ENCODE assay signal across 8 cellular contexts in genomic region chr15:66566963-66567531, GRCh38. TPM values are rescaled to one million over a fixed set of nuclear protein-coding genes. Genes with fewer than 3 reads are reported as not detected.
DNase-seq lines count a peak whose midpoint lies in the region; ATAC-seq and TF ChIP-seq lines count a peak whose summit lies in the region.

No MANE protein-coding gene starts in this region.

- TF ChIP-seq CTCF in Peyer's patch (IDR thresholded peaks at IDR 0.05) = peak in 5 of 6 experiments; percentile 35 to 68 (median 55)
- TF ChIP-seq CTCF in foreskin fibroblast (IDR thresholded peaks at IDR 0.05; ENCODE audit: low read depth, low read length) = peak; percentile 70
- TF ChIP-seq CTCF in osteocyte (IDR thresholded peaks at IDR 0.05) = peak; percentile 79

- no peaks in the 10 kb centered on the region for H3K36me3 ChIP-seq in Peyer's patch

- H3K4me1 ChIP-seq in Peyer's patch = no peaks in the 10 kb centered on the region

- H3K27ac ChIP-seq in Peyer's patch = no peak overlapping the region

- ATAC-seq in GM21367 (IDR thresholded peaks at IDR 0.05; ENCODE audit: unreplicated experiment) (no peak), GM21515 (IDR thresholded peaks at IDR 0.05; ENCODE audit: unreplicated experiment) (no peak)

- no peaks in the 10 kb centered on the region for H3K36me3 Mint-ChIP-seq in osteocyte (ENCODE audit: unreplicated experiment)

- DNase-seq in DMS53 treated with DMSO at 0.1 percent for 48 hours (lab: John Stamatoyannopoulos, UW; ENCODE audit: unreplicated experiment) (peak; percentile 74), Peyer's patch (peak in 2 of 3 donors; percentile 51 to 75), activated T-helper 1 cell treated with Interleukin-2 at 50 U/mL for 16 hours (ENCODE audit: low read depth) (peak; percentile 9), foreskin fibroblast (peak; percentile 35 to 83), osteocyte (ENCODE audit: extremely low spot score, unreplicated experiment) (no peak)
- peak; percentile 59 for DNase-seq in Jurkat, Clone E6-1 (ENCODE audit: low read depth, low spot score)

- H3K9me3 Mint-ChIP-seq in osteocyte (ENCODE audit: unreplicated experiment) = no peaks in the 10 kb centered on the region

- no peak overlapping the region for H3K4me3 Mint-ChIP-seq in osteocyte (ENCODE audit: unreplicated experiment)

- H3K27ac Mint-ChIP-seq in osteocyte (ENCODE audit: unreplicated experiment) = peak overlapping the region; percentile 72

- no peaks in the 10 kb centered on the region for H3K27me3 Mint-ChIP-seq in osteocyte (ENCODE audit: unreplicated experiment)

- no peak overlapping the region for H3K4me3 ChIP-seq in Jurkat, Clone E6-1 (ENCODE audit: low read length)
- H3K4me3 ChIP-seq in Peyer's patch (no peak overlapping the region), foreskin fibroblast (ENCODE audit: low read depth in 1 of 2, low read length in 2 of 2) (no peak overlapping the region)

- no peak for TF ChIP-seq POLR2A in Peyer's patch (IDR thresholded peaks at IDR 0.05)

- H3K4me1 Mint-ChIP-seq in osteocyte (ENCODE audit: unreplicated experiment) = peaks cover 17% of the 10 kb centered on the region

- no peaks in the 10 kb centered on the region for H3K9me3 ChIP-seq in Peyer's patch

- H3K27me3 ChIP-seq in Peyer's patch = no peaks in the 10 kb centered on the region

RNA-seq across cellular contexts. Expression of gene LCTL, which starts 1.2 kb away (rescaled TPM):
- not detected for polyA plus RNA-seq in Jurkat, Clone E6-1 (2012; ENCODE audit: insufficient read depth, insufficient read length)
- not detected for total RNA-seq in Peyer's patch
- not detected in 2 replicates for total RNA-seq in osteocyte
